9 cellular contexts compared by ENCODE assay signal in the genomic region with DNA sequence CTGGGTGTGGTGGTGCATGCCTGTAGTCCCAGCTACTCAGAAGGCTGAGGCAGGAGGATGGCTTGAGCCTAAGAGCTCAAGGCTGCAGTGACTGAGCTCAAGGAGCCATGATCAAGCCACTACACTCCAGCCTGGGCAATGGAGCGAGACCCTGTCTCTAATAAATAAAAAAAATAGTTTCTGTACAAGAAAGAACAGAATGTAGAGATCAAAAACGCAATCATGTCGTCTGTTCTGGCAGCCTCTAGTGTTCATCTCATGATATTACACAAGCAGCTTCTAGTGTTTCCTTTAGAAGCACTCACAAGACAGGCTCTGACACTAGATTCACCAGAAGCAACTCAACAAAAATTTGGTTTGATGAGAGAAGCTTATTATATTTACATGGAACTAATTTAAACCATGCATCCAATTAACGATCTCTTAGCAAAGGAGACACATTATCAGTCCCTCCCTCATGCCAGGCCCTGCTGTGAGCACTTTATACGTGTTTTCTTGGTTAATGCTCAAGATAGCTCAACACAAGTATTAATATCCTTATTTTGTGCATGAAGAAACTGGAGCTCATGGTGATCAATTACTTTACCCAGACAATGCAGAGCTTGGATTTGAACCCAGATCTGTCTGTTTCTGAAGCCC. TPM values are rescaled to one million over a fixed set of nuclear protein-coding genes. Genes with fewer than 3 reads are reported as not detected.
A peak's percentile ranks its signal among the peaks of the same experiment; 100 is the strongest.
DNase-seq lines count a peak whose midpoint lies in the region; ATAC-seq and TF ChIP-seq lines count a peak whose summit lies in the region.
"Had no signal": no experiment of that assay in that cellular context is flagged by ENCODE, and none has a peak within 500 bp of the region (broad histone marks: within the 10 kb centered on the region; RNA-seq: fewer than 3 reads in every experiment).

No MANE protein-coding gene starts in this region.

- no peak overlapping the region for H3K4me3 Mint-ChIP-seq in MCF 10A (ENCODE audit: unreplicated experiment)
- H3K4me3 Mint-ChIP-seq: IgD-negative memory B cell had no signal

- no peaks in the 10 kb centered on the region for H3K27me3 Mint-ChIP-seq in MCF 10A (ENCODE audit: insufficient read depth, unreplicated experiment)
- H3K27me3 Mint-ChIP-seq: IgD-negative memory B cell had no signal

- H3K27ac Mint-ChIP-seq in MCF 10A (ENCODE audit: low read depth, unreplicated experiment): no peak overlapping the region

- TF ChIP-seq CTCF in GM12873 (IDR thresholded peaks at IDR 0.05; ENCODE audit: insufficient read depth, low read depth, low read length, missing control alignments) (peak; percentile 78), MCF 10A (IDR thresholded peaks at IDR 0.05; ENCODE audit: unreplicated experiment) (peak; percentile 76)

- H3K9me3 Mint-ChIP-seq in MCF 10A (ENCODE audit: unreplicated experiment): peaks cover 10% of the 10 kb centered on the region

- ATAC-seq in GM19328 (IDR thresholded peaks at IDR 0.05; ENCODE audit: unreplicated experiment): no peak
- no peak for ATAC-seq in HG02840 (IDR thresholded peaks at IDR 0.05; ENCODE audit: low FRiP score, unreplicated experiment)

- intact Hi-C loops in MCF 10A (cut with micrococcal nuclease): loop anchor here (1.0 to 10.0 kb wide), 5 partner anchors 226 to 698 kb away; no protein-coding TSS in a partner anchor

- CTCF ChIA-PET in MCF 10A (lab: Yijun Ruan, JAX): interaction anchor here (0.6 to 5.3 kb wide), 51 partner anchors 8 to 520 kb away, joined by 3 to 57 read pairs (median 4); a partner anchor contains a TSS

- POLR2A ChIA-PET in MCF 10A (lab: Yijun Ruan, JAX): interaction anchor here (0.6 to 3.1 kb wide), 10 partner anchors 20 to 465 kb away, joined by 3 to 19 read pairs (median 5); a partner anchor contains a TSS

- no peaks in the 10 kb centered on the region for H3K4me1 Mint-ChIP-seq in MCF 10A (ENCODE audit: insufficient read depth, unreplicated experiment)

- DNase-seq in AG20443 (ENCODE audit: low spot score) (peak; percentile 61), NCI-H2227 (lab: John Stamatoyannopoulos, UW; ENCODE audit: unreplicated experiment) (peak; percentile 53), MCF 10A (ENCODE audit: unreplicated experiment) (peak; percentile 61), left kidney (ENCODE audit: low read depth, low spot score) (peak; percentile 73), NCI-H1930 (lab: John Stamatoyannopoulos, UW) (no peak)

- no peaks in the 10 kb centered on the region for H3K36me3 Mint-ChIP-seq in MCF 10A (ENCODE audit: insufficient read depth, unreplicated experiment)
- H3K36me3 Mint-ChIP-seq: IgD-negative memory B cell had no signal

- no TSS peak for BruUV-seq in MCF 10A (replicated peaks; lab: Mats Ljungman, UMichigan)

RNA-seq across cellular contexts. Expression of a gene that starts 6.9 kb away (rescaled TPM):
- not detected in 2 replicates for total RNA-seq in MCF 10A (2022)

RNA-seq across cellular contexts. Expression of a gene that starts 13.3 kb away (rescaled TPM):
- total RNA-seq in MCF 10A (2022): not detected in 2 replicates

RNA-seq across cellular contexts. Expression of a gene that starts 19.7 kb away (rescaled TPM):
- not detected in 2 replicates for total RNA-seq in MCF 10A (2022)

RNA-seq across cellular contexts. Expression of a gene that starts 28.2 kb away (rescaled TPM):
- total RNA-seq in MCF 10A (2022): not detected in 2 replicates

RNA-seq across cellular contexts. Expression of a gene that starts 46.9 kb away (rescaled TPM):
- total RNA-seq in MCF 10A (2022): not detected in 2 replicates

Comparison
In these comparisons a context has a peak if more than half of its experiments do, and no peak if none do; other contexts are left out.
1. DNase-seq: peak in AG20443 (single experiment), NCI-H2227 (single experiment), MCF 10A (single experiment) and left kidney (single experiment); none in NCI-H1930 (0 of 2).